ENCODE assay signal across 23 cellular contexts in genomic region chr9:71850996-71851395, GRCh38.
"Had no signal": no experiment of that assay in that cellular context is flagged by ENCODE, and none has a peak within 500 bp of the region (broad histone marks: within the 10 kb centered on the region; RNA-seq: fewer than 3 reads in every experiment).

No MANE protein-coding gene starts in this region.

- H3K4me3 ChIP-seq: stomach, suprapubic skin, testis, thoracic aorta, thyroid gland, tibial artery, tibial nerve, transverse colon, upper lobe of left lung, upper lobe of right lung, uterus, vagina had no signal

- H3K36me3 ChIP-seq: stomach, suprapubic skin, thoracic aorta, thyroid gland, tibial artery, tibial nerve, transverse colon, upper lobe of left lung, upper lobe of right lung, uterus, vagina had no signal

- H3K9me3 ChIP-seq: stomach, suprapubic skin, testis, thoracic aorta, thyroid gland, tibial artery, transverse colon, upper lobe of left lung, upper lobe of right lung, uterus, vagina had no signal

- H3K27me3 ChIP-seq: stomach, suprapubic skin, testis, thyroid gland, tibial artery, tibial nerve, transverse colon, upper lobe of left lung, upper lobe of right lung, uterus, vagina had no signal

- H3K4me1 ChIP-seq: stomach, suprapubic skin, testis, thyroid gland, tibial artery, tibial nerve, transverse colon, upper lobe of left lung, upper lobe of right lung, uterus, vagina had no signal

- H3K27ac ChIP-seq: stomach, suprapubic skin, testis, thoracic aorta, thyroid gland, tibial artery, tibial nerve, transverse colon, upper lobe of left lung, upper lobe of right lung, uterus, vagina had no signal

- DNase-seq: stimulated activated CD4-positive, alpha-beta T cell treated with anti-CD3 and anti-CD28 coated beads, Interleukin-2, amount 100 ng/mL, for 48 hours; stimulated activated CD4-positive, alpha-beta T cell treated with anti-CD3 and anti-CD28 coated beads, Interleukin-4, amount 100 ng/mL, for 1 hour; stimulated activated CD4-positive, alpha-beta T cell treated with anti-CD3 and anti-CD28 coated beads, Interleukin-4, amount 100 ng/mL, for 24 hours; stimulated activated CD4-positive, alpha-beta T cell treated with anti-CD3 and anti-CD28 coated beads, Interleukin-4, amount 100 ng/mL, for 4 hours; stimulated activated CD8-positive, alpha-beta memory T cell treated with anti-CD3 and anti-CD28 coated beads, Interleukin-4, amount 100 ng/mL, for 48 hours; stimulated activated naive B cell treated with anti-CD40 and anti-IgM and Interleukin-4, amounts not matched to agents 10 μg/mL and 1 μg/mL and 100 μg/mL, for 72 hours; stimulated activated naive CD4-positive, alpha-beta T cell; stimulated activated naive CD4-positive, alpha-beta T cell treated with Interleukin-2 at 50 U/mL for 16 hours; stimulated activated naive CD8-positive, alpha-beta T cell treated with anti-CD3 and anti-CD28 coated beads, Interleukin-15, amount 100 ng/mL, for 72 hours; stimulated activated naive CD8-positive, alpha-beta T cell treated with anti-CD3 and anti-CD28 coated beads, Interleukin-15, Interleukin-2, amounts not matched to agents 100 U/mL and 50 U/mL, for 24 hours; stomach; substantia nigra; testis; thyroid gland; tibial artery; transverse colon; upper lobe of left lung; upper lobe of right lung; uterus had no signal
